ENCODE assay signal across 39 cellular contexts in the genomic region with DNA sequence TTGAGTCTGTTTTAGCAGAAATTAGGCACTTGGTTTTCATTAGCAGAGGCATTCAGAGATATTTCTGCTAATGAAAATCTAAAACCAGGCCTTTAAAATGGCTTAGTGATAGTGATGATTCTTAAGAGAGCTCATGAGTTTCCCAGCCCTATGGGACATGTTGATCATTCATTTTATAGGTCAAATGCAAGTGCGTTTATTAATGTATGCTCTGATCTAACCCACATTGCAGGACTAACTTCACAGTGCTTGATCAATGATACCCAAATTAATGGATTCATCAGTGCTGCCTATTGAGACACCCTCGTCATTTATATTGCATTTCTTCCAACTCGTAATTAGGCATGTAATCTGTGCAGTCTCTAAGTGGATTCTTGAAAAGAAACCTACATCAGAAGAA.
"Had no signal": no experiment of that assay in that cellular context is flagged by ENCODE, and none has a peak within 500 bp of the region (broad histone marks: within the 10 kb centered on the region; RNA-seq: fewer than 3 reads in every experiment).

No MANE protein-coding gene starts in this region.

- H3K36me3 ChIP-seq: adrenal gland, ascending aorta, brain microvascular endothelial cell, breast epithelium, cardiac muscle cell had no signal

- H3K4me1 Mint-ChIP-seq: activated naive CD4-positive, alpha-beta T cell treated with anti-CD3 and anti-CD28 coated beads, Interleukin-2, amount 10 ng/mL, durations not matched to agents 7 days and 5 days; activated naive CD4-positive, alpha-beta T cell treated with anti-CD3 and anti-CD28 coated beads, Interleukin-2, amount 50 U/mL, for 24 hours; activated naive CD8-positive, alpha-beta T cell treated with anti-CD3 and anti-CD28 coated beads for 36 hours; activated naive CD8-positive, alpha-beta T cell treated with anti-CD3 and anti-CD28 coated beads, Interleukin-2, amount 10 ng/mL, durations not matched to agents 7 days and 5 days; activated naive CD8-positive, alpha-beta T cell treated with anti-CD3 and anti-CD28 coated beads, Interleukin-2, amount 50 U/mL, for 24 hours; activated T-helper 17 cell treated with anti-CD3 and anti-CD28 coated beads, Interleukin-2, amount 50 U/mL, for 72 hours; brain; central memory CD8-positive, alpha-beta T cell had no signal

- H3K4me1 ChIP-seq: adrenal gland, ascending aorta, body of pancreas, breast epithelium had no signal

- DNase-seq: activated effector memory CD4-positive, alpha-beta T cell treated with anti-CD3 and anti-CD28 coated beads, Interleukin-2, amount 50 U/mL, for 16 hours; activated effector memory CD4-positive, alpha-beta T cell treated with Interleukin-2 at 50 U/mL for 16 hours; activated gamma-delta T cell; activated gamma-delta T cell treated with Interleukin-2 at 50 U/mL for 16 hours; activated naive CD4-positive, alpha-beta T cell; activated naive CD4-positive, alpha-beta T cell treated with anti-CD3 and anti-CD28 coated beads for 36 hours; activated naive CD4-positive, alpha-beta T cell treated with anti-CD3 and anti-CD28 coated beads, Interleukin-2, amount 10 ng/mL, durations not matched to agents 7 days and 5 days; activated naive CD4-positive, alpha-beta T cell treated with anti-CD3 and anti-CD28 coated beads, Interleukin-2, amount 50 U/mL, for 16 hours; activated naive CD4-positive, alpha-beta T cell treated with Interleukin-2 at 50 U/mL for 16 hours; activated naive CD8-positive, alpha-beta T cell treated with anti-CD3 and anti-CD28 coated beads for 36 hours; activated naive CD8-positive, alpha-beta T cell treated with anti-CD3 and anti-CD28 coated beads, Interleukin-2, amount 10 ng/mL, durations not matched to agents 7 days and 5 days; activated naive CD8-positive, alpha-beta T cell treated with anti-CD3 and anti-CD28 coated beads, Interleukin-2, amount 50 U/mL, for 24 hours; activated T-cell treated with anti-CD3 and anti-CD28 coated beads, Interleukin-2, amount 50 U/mL, for 24 hours; activated T-cell treated with anti-CD3 and anti-CD28 coated beads, Interleukin-2, amount 50 U/mL, for 4 hours; activated T-cell treated with anti-CD3 and anti-CD28 coated beads, Interleukin-2, amount 50 U/mL, for 48 hours; activated T-cell treated with anti-CD3 and anti-CD28 coated beads, Interleukin-2, amount 50 U/mL, for 72 hours; adrenal gland; amniotic stem cell; amygdala; anterior cingulate cortex; aorta; body of pancreas; brain microvascular endothelial cell; caudate nucleus; central memory CD4-positive, alpha-beta T cell; cerebellar nuclear complex had no signal

- H3K9me3 ChIP-seq: adrenal gland, ascending aorta, body of pancreas, breast epithelium had no signal

- H3K27ac Mint-ChIP-seq: activated naive CD4-positive, alpha-beta T cell treated with anti-CD3 and anti-CD28 coated beads for 36 hours; activated naive CD4-positive, alpha-beta T cell treated with anti-CD3 and anti-CD28 coated beads, Interleukin-2, amount 10 ng/mL, durations not matched to agents 7 days and 5 days; activated naive CD4-positive, alpha-beta T cell treated with anti-CD3 and anti-CD28 coated beads, Interleukin-2, amount 50 U/mL, for 24 hours; activated naive CD4-positive, alpha-beta T cell treated with anti-CD3 and anti-CD28 coated beads, Interleukin-2, amount 50 U/mL, for 72 hours; activated naive CD8-positive, alpha-beta T cell; activated naive CD8-positive, alpha-beta T cell treated with anti-CD3 and anti-CD28 coated beads for 36 hours; activated naive CD8-positive, alpha-beta T cell treated with anti-CD3 and anti-CD28 coated beads, Interleukin-2, amount 10 ng/mL, durations not matched to agents 7 days and 5 days; activated naive CD8-positive, alpha-beta T cell treated with anti-CD3 and anti-CD28 coated beads, Interleukin-2, amount 50 U/mL, for 24 hours; activated T-cell treated with anti-CD3 and anti-CD28 coated beads, Interleukin-2, amount 50 U/mL, for 24 hours; activated T-cell treated with anti-CD3 and anti-CD28 coated beads, Interleukin-2, amount 50 U/mL, for 72 hours; activated T-helper 1 cell treated with anti-CD3 and anti-CD28 coated beads, Interleukin-12 subunit alpha, Interleukin-12 subunit beta, Interleukin-2, Interleukin-4 antibody, amounts not matched to agents 30 ng/mL and 10 ng/mL and 1 ng/mL, durations not matched to agents 14 hours and 24 hours and 36 hours; activated T-helper 17 cell treated with anti-CD3 and anti-CD28 coated beads, Interleukin-2, amount 50 U/mL, for 72 hours; activated T-helper 2 cell treated with anti-CD3 and anti-CD28 coated beads, Interferon-gamma antibody, Interleukin-2, Interleukin-4, amounts not matched to agents 10 μg/mL and 5 μg/mL and 100 μg/mL, durations not matched to agents 14 hours and 24 hours and 36 hours; brain had no signal

- H3K27me3 Mint-ChIP-seq: activated naive CD4-positive, alpha-beta T cell treated with anti-CD3 and anti-CD28 coated beads, Interleukin-2, amount 10 ng/mL, durations not matched to agents 7 days and 5 days; activated naive CD8-positive, alpha-beta T cell treated with anti-CD3 and anti-CD28 coated beads, Interleukin-2, amount 10 ng/mL, durations not matched to agents 7 days and 5 days; central memory CD8-positive, alpha-beta T cell had no signal

- H3K4me3 ChIP-seq: adrenal gland, ascending aorta, body of pancreas, breast epithelium, cardiac muscle cell had no signal

- H3K4me3 Mint-ChIP-seq: activated naive CD4-positive, alpha-beta T cell treated with anti-CD3 and anti-CD28 coated beads for 36 hours; activated naive CD4-positive, alpha-beta T cell treated with anti-CD3 and anti-CD28 coated beads, Interleukin-2, amount 10 ng/mL, durations not matched to agents 7 days and 5 days; activated naive CD4-positive, alpha-beta T cell treated with anti-CD3 and anti-CD28 coated beads, Interleukin-2, amount 50 U/mL, for 24 hours; activated naive CD8-positive, alpha-beta T cell; activated naive CD8-positive, alpha-beta T cell treated with anti-CD3 and anti-CD28 coated beads for 36 hours; activated naive CD8-positive, alpha-beta T cell treated with anti-CD3 and anti-CD28 coated beads, Interleukin-2, amount 10 ng/mL, durations not matched to agents 7 days and 5 days; activated naive CD8-positive, alpha-beta T cell treated with anti-CD3 and anti-CD28 coated beads, Interleukin-2, amount 50 U/mL, for 24 hours; activated T-cell treated with anti-CD3 and anti-CD28 coated beads, Interleukin-2, amount 50 U/mL, for 24 hours; activated T-cell treated with anti-CD3 and anti-CD28 coated beads, Interleukin-2, amount 50 U/mL, for 4 hours; activated T-cell treated with anti-CD3 and anti-CD28 coated beads, Interleukin-2, amount 50 U/mL, for 72 hours; activated T-helper 1 cell treated with anti-CD3 and anti-CD28 coated beads, Interleukin-12 subunit alpha, Interleukin-12 subunit beta, Interleukin-2, Interleukin-4 antibody, amounts not matched to agents 30 ng/mL and 10 ng/mL and 1 ng/mL, durations not matched to agents 14 hours and 24 hours and 36 hours; activated T-helper 17 cell treated with anti-CD3 and anti-CD28 coated beads, Interleukin-2, amount 50 U/mL, for 72 hours; brain; central memory CD8-positive, alpha-beta T cell had no signal

- ATAC-seq: activated naive CD4-positive, alpha-beta T cell treated with anti-CD3 and anti-CD28 coated beads, Interleukin-2, amount 50 U/mL, for 72 hours; activated naive CD8-positive, alpha-beta T cell treated with anti-CD3 and anti-CD28 coated beads, Interleukin-2, amount 50 U/mL, for 24 hours; activated T-cell treated with anti-CD3 and anti-CD28 coated beads, Interleukin-2, amount 50 U/mL, for 4 hours; activated T-cell treated with anti-CD3 and anti-CD28 coated beads, Interleukin-2, amount 50 U/mL, for 72 hours; activated T-helper 17 cell treated with anti-CD3 and anti-CD28 coated beads, Interleukin-2, amount 50 U/mL, for 72 hours; body of pancreas had no signal

- H3K27me3 ChIP-seq: adrenal gland, ascending aorta, body of pancreas, brain microvascular endothelial cell, breast epithelium had no signal

- H3K9me3 Mint-ChIP-seq: activated naive CD4-positive, alpha-beta T cell treated with anti-CD3 and anti-CD28 coated beads for 36 hours; activated naive CD4-positive, alpha-beta T cell treated with anti-CD3 and anti-CD28 coated beads, Interleukin-2, amount 10 ng/mL, durations not matched to agents 7 days and 5 days; activated naive CD4-positive, alpha-beta T cell treated with anti-CD3 and anti-CD28 coated beads, Interleukin-2, amount 50 U/mL, for 24 hours; activated naive CD4-positive, alpha-beta T cell treated with anti-CD3 and anti-CD28 coated beads, Interleukin-2, amount 50 U/mL, for 72 hours; activated naive CD8-positive, alpha-beta T cell treated with anti-CD3 and anti-CD28 coated beads for 36 hours; activated naive CD8-positive, alpha-beta T cell treated with anti-CD3 and anti-CD28 coated beads, Interleukin-2, amount 10 ng/mL, durations not matched to agents 7 days and 5 days; activated naive CD8-positive, alpha-beta T cell treated with anti-CD3 and anti-CD28 coated beads, Interleukin-2, amount 50 U/mL, for 24 hours; activated T-cell treated with anti-CD3 and anti-CD28 coated beads, Interleukin-2, amount 50 U/mL, for 24 hours; activated T-cell treated with anti-CD3 and anti-CD28 coated beads, Interleukin-2, amount 50 U/mL, for 4 hours; activated T-helper 1 cell treated with anti-CD3 and anti-CD28 coated beads, Interleukin-12 subunit alpha, Interleukin-12 subunit beta, Interleukin-2, Interleukin-4 antibody, amounts not matched to agents 30 ng/mL and 10 ng/mL and 1 ng/mL, durations not matched to agents 14 hours and 24 hours and 36 hours; activated T-helper 2 cell treated with anti-CD3 and anti-CD28 coated beads, Interferon-gamma antibody, Interleukin-2, Interleukin-4, amounts not matched to agents 10 μg/mL and 5 μg/mL and 100 μg/mL, durations not matched to agents 14 hours and 24 hours and 36 hours; central memory CD8-positive, alpha-beta T cell had no signal

- H3K36me3 Mint-ChIP-seq: activated naive CD4-positive, alpha-beta T cell treated with anti-CD3 and anti-CD28 coated beads, Interleukin-2, amount 10 ng/mL, durations not matched to agents 7 days and 5 days; activated naive CD4-positive, alpha-beta T cell treated with anti-CD3 and anti-CD28 coated beads, Interleukin-2, amount 50 U/mL, for 24 hours; activated naive CD4-positive, alpha-beta T cell treated with anti-CD3 and anti-CD28 coated beads, Interleukin-2, amount 50 U/mL, for 72 hours; activated naive CD8-positive, alpha-beta T cell; activated naive CD8-positive, alpha-beta T cell treated with anti-CD3 and anti-CD28 coated beads for 36 hours; activated naive CD8-positive, alpha-beta T cell treated with anti-CD3 and anti-CD28 coated beads, Interleukin-2, amount 10 ng/mL, durations not matched to agents 7 days and 5 days; brain had no signal

- H3K27ac ChIP-seq: adrenal gland, ascending aorta, body of pancreas, brain microvascular endothelial cell, breast epithelium, cardiac muscle cell had no signal

- FAIRE-seq: astrocyte, bronchial epithelial cell had no signal
